8 cellular contexts compared by ENCODE assay signal in genomic region chr19:18001837-18002345, GRCh38. TPM values are rescaled to one million over a fixed set of nuclear protein-coding genes. Genes with fewer than 3 reads are reported as not detected.
A peak's percentile ranks its signal among the peaks of the same experiment; 100 is the strongest.
DNase-seq lines count a peak whose midpoint lies in the region; ATAC-seq and TF ChIP-seq lines count a peak whose summit lies in the region.

No MANE protein-coding gene starts in this region.

- peaks cover 3% of the 10 kb centered on the region for H3K27me3 Mint-ChIP-seq in HFFc6 (ENCODE audit: insufficient read depth)
- no peaks in the 10 kb centered on the region for H3K27me3 Mint-ChIP-seq in activated CD8-positive, alpha-beta T cell treated with anti-CD3 and anti-CD28 coated beads, Interleukin-2, amount 10 ng/mL, durations not matched to agents 7 days and 5 days (ENCODE audit: low read depth)
- H3K27me3 Mint-ChIP-seq in stimulated activated naive CD8-positive, alpha-beta T cell treated with anti-CD3 and anti-CD28 coated beads, Interleukin-15, amount 100 ng/mL, for 72 hours = no peaks in the 10 kb centered on the region

- TF ChIP-seq POLR2A in GM18505 (IDR thresholded peaks at IDR 0.05; ENCODE audit: borderline replicate concordance, extremely low read depth, insufficient read depth, insufficient read length) = no peak

- H3K9ac ChIP-seq in iPS-20b (ENCODE audit: low read depth, low read length) = no peak overlapping the region

- H3K9me3 Mint-ChIP-seq in HFFc6 = no peaks in the 10 kb centered on the region
- no peaks in the 10 kb centered on the region for H3K9me3 Mint-ChIP-seq in activated CD8-positive, alpha-beta T cell treated with anti-CD3 and anti-CD28 coated beads, Interleukin-2, amount 10 ng/mL, durations not matched to agents 7 days and 5 days (ENCODE audit: insufficient read depth)
- no peaks in the 10 kb centered on the region for H3K9me3 Mint-ChIP-seq in stimulated activated naive CD8-positive, alpha-beta T cell treated with anti-CD3 and anti-CD28 coated beads, Interleukin-15, amount 100 ng/mL, for 72 hours

- TF ChIP-seq CTCF in HFFc6 (IDR thresholded peaks at IDR 0.05) = no peak

- DNase-seq in HFFc6 = no peak
- no peak for DNase-seq in activated CD8-positive, alpha-beta T cell treated with anti-CD3 and anti-CD28 coated beads, Interleukin-2, amount 10 ng/mL, durations not matched to agents 7 days and 5 days
- no peak for DNase-seq in stimulated activated naive CD8-positive, alpha-beta T cell treated with anti-CD3 and anti-CD28 coated beads, Interleukin-15, amount 100 ng/mL, for 72 hours
- DNase-seq in ecto neural progenitor cell (ENCODE audit: low spot score) = no peak
- no peak for DNase-seq in stimulated activated CD4-positive, alpha-beta T cell treated with anti-CD3 and anti-CD28 coated beads, Interleukin-1b, Interleukin-23, amount 100 ng/mL, for 48 hours

- H3K36me3 Mint-ChIP-seq in HFFc6 (ENCODE audit: low read depth) = no peaks in the 10 kb centered on the region
- H3K36me3 Mint-ChIP-seq in activated CD8-positive, alpha-beta T cell treated with anti-CD3 and anti-CD28 coated beads, Interleukin-2, amount 10 ng/mL, durations not matched to agents 7 days and 5 days (ENCODE audit: low read depth) = peaks cover 7% of the 10 kb centered on the region

- CTCF ChIA-PET in activated CD8-positive, alpha-beta T cell treated with anti-CD3 and anti-CD28 coated beads, Interleukin-2, amount 10 ng/mL, durations not matched to agents 7 days and 5 days (lab: Charles Lee) = interaction anchor here (1.5 to 8.4 kb wide), 6 partner anchors 43 to 142 kb away, joined by 6 to 141 read pairs (median 10); partner anchors contain the start of genes CCDC124 and RPL18A

- peaks cover 32% of the 10 kb centered on the region for H3K27me3 ChIP-seq in iPS-20b (ENCODE audit: insufficient read depth, low read length)

- H3K4me1 Mint-ChIP-seq in HFFc6 (ENCODE audit: low read depth) = peaks cover 12% of the 10 kb centered on the region
- H3K4me1 Mint-ChIP-seq in activated CD8-positive, alpha-beta T cell treated with anti-CD3 and anti-CD28 coated beads, Interleukin-2, amount 10 ng/mL, durations not matched to agents 7 days and 5 days (ENCODE audit: low read depth) = peaks cover 34% of the 10 kb centered on the region
- H3K4me1 Mint-ChIP-seq in stimulated activated naive CD8-positive, alpha-beta T cell treated with anti-CD3 and anti-CD28 coated beads, Interleukin-15, amount 100 ng/mL, for 72 hours = peaks cover 53% of the 10 kb centered on the region

- peak overlapping the region; percentile 87 for H3K4me3 Mint-ChIP-seq in HFFc6
- peak overlapping the region; percentile 92 for H3K4me3 Mint-ChIP-seq in activated CD8-positive, alpha-beta T cell treated with anti-CD3 and anti-CD28 coated beads, Interleukin-2, amount 10 ng/mL, durations not matched to agents 7 days and 5 days
- H3K4me3 Mint-ChIP-seq in stimulated activated naive CD8-positive, alpha-beta T cell treated with anti-CD3 and anti-CD28 coated beads, Interleukin-15, amount 100 ng/mL, for 72 hours = peak overlapping the region; percentile 95 to 97

- ATAC-seq in activated CD8-positive, alpha-beta T cell treated with anti-CD3 and anti-CD28 coated beads, Interleukin-2, amount 10 ng/mL, durations not matched to agents 7 days and 5 days = no peak
- ATAC-seq in stimulated activated naive CD8-positive, alpha-beta T cell treated with anti-CD3 and anti-CD28 coated beads, Interleukin-15, amount 100 ng/mL, for 72 hours = no peak
- ATAC-seq in GM21390 (IDR thresholded peaks at IDR 0.05; ENCODE audit: unreplicated experiment) = no peak
- ATAC-seq in GM18505 (IDR thresholded peaks at IDR 0.05; ENCODE audit: unreplicated experiment) = no peak

- no peaks in the 10 kb centered on the region for H3K9me3 ChIP-seq in iPS-20b (ENCODE audit: insufficient read depth, low read depth, low read length)

- H3K4me3 ChIP-seq in iPS-20b (ENCODE audit: low read length) = peak overlapping the region; percentile 52

- POLR2A ChIA-PET in activated CD8-positive, alpha-beta T cell treated with anti-CD3 and anti-CD28 coated beads, Interleukin-2, amount 10 ng/mL, durations not matched to agents 7 days and 5 days (lab: Charles Lee) = interaction anchor here (0.6 to 1.2 kb wide), 5 partner anchors 12 to 136 kb away, joined by 3 to 6 read pairs (median 4); no protein-coding TSS in a partner anchor

- H3K4me1 ChIP-seq in iPS-20b (ENCODE audit: insufficient read depth, low read length) = no peaks in the 10 kb centered on the region

- peak overlapping the region; percentile 57; the same call in 1 of the 2 replicates for H3K27ac Mint-ChIP-seq in HFFc6
- H3K27ac Mint-ChIP-seq in activated CD8-positive, alpha-beta T cell treated with anti-CD3 and anti-CD28 coated beads, Interleukin-2, amount 10 ng/mL, durations not matched to agents 7 days and 5 days = peak overlapping the region; percentile 88
- H3K27ac Mint-ChIP-seq in stimulated activated naive CD8-positive, alpha-beta T cell treated with anti-CD3 and anti-CD28 coated beads, Interleukin-15, amount 100 ng/mL, for 72 hours = peak overlapping the region; percentile 94 to 97

- no peaks in the 10 kb centered on the region for H3K36me3 ChIP-seq in iPS-20b (ENCODE audit: insufficient read depth, low read depth, low read length)

- no peak overlapping the region for H3K27ac ChIP-seq in iPS-20b (ENCODE audit: low read length)

RNA-seq across cellular contexts. Expression of gene ARRDC2, which starts 6.1 kb away (rescaled TPM):
- total RNA-seq in HFFc6 (2021; fragmentation: NEBNext Ultra II Directional; extraction: Animal tissue kit (Norgen Biotek cat#: 25700)) = 1 to 10 TPM; 5.3 to 8.1 (median 7.0) TPM
- total RNA-seq in activated CD8-positive, alpha-beta T cell treated with anti-CD3 and anti-CD28 coated beads, Interleukin-2, amount 10 ng/mL, durations not matched to agents 7 days and 5 days = 10 to 100 TPM; 33.8 to 34.2 TPM

RNA-seq across cellular contexts. Expression of gene KCNN1, which starts 35.0 kb away (rescaled TPM):
- total RNA-seq in HFFc6 (2021; fragmentation: NEBNext Ultra II Directional; extraction: Animal tissue kit (Norgen Biotek cat#: 25700)) = not detected
- total RNA-seq in activated CD8-positive, alpha-beta T cell treated with anti-CD3 and anti-CD28 coated beads, Interleukin-2, amount 10 ng/mL, durations not matched to agents 7 days and 5 days = not detected
